ENCODE assay signal across 1 cellular context in genomic region chr11:34105079-34105956, GRCh38.
A peak's percentile ranks its signal among the peaks of the same experiment; 100 is the strongest.
TF ChIP-seq lines count a peak whose summit lies in the region.

TSS of gene NAT10 (plus strand) at chr11:34105629. CDS start at chr11:34108226, 2,597 bp downstream.

TF ChIP-seq in HepG2, 621 proteins besides CTCF, POLR2A, EP300 and RAD21 (continued from another document and continues in another):
- TF ChIP-seq ZNF710 (CRISPR knock-in tag; IDR thresholded peaks at IDR 0.05; ENCODE audit: borderline replicate concordance) (no peak; the same call in 1 of the 2 replicates), ZZZ3 (CRISPR knock-in tag; IDR thresholded peaks at IDR 0.05; ENCODE audit: borderline replicate concordance) (peak; percentile 94), DR1 (CRISPR knock-in tag; IDR thresholded peaks at IDR 0.05) (peak; percentile 83), ZNF83 (CRISPR knock-in tag; IDR thresholded peaks at IDR 0.05; ENCODE audit: borderline replicate concordance) (peak; percentile 71; the same call in 1 of the 2 replicates), ZNF251 (CRISPR knock-in tag; IDR thresholded peaks at IDR 0.05) (no peak), KLF12 (CRISPR knock-in tag; IDR thresholded peaks at IDR 0.05; ENCODE audit: borderline replicate concordance) (no peak), ATF7-NPFF (CRISPR knock-in tag; IDR thresholded peaks at IDR 0.05; ENCODE audit: low read depth) (peak; percentile 80), ZBTB44 (CRISPR knock-in tag; IDR thresholded peaks at IDR 0.05) (no peak), NCOA1 (CRISPR knock-in tag; IDR thresholded peaks at IDR 0.05) (peak; percentile 69; the same call in 1 of the 2 replicates), JUNB (CRISPR knock-in tag; IDR thresholded peaks at IDR 0.05; ENCODE audit: borderline replicate concordance) (peak; percentile 27; the same call in 1 of the 2 replicates), ZNF674 (CRISPR knock-in tag; IDR thresholded peaks at IDR 0.05; ENCODE audit: low read depth) (0 out of 2 replicates have a peak, but pooled peaks have one; percentile 29), ZNF670 (CRISPR knock-in tag; IDR thresholded peaks at IDR 0.05; ENCODE audit: borderline replicate concordance) (peak; percentile 89), ZFP1 (CRISPR knock-in tag; IDR thresholded peaks at IDR 0.05) (peak; percentile 27; the same call in 1 of the 2 replicates), NKX3-1 (CRISPR knock-in tag; IDR thresholded peaks at IDR 0.05) (peak; percentile 32; the same call in 1 of the 2 replicates), TAF15 (IDR thresholded peaks at IDR 0.05; ENCODE audit: low read depth, low read length, poor library complexity, severe bottlenecking) (peak; percentile 28), ZNF773 (CRISPR knock-in tag; IDR thresholded peaks at IDR 0.05; ENCODE audit: borderline replicate concordance) (no peak; the same call in 1 of the 2 replicates), ZNF558 (CRISPR knock-in tag; IDR thresholded peaks at IDR 0.05; ENCODE audit: borderline replicate concordance) (no peak), TGIF2 (CRISPR knock-in tag; IDR thresholded peaks at IDR 0.05) (peak; percentile 98), ZNF607 (CRISPR knock-in tag; IDR thresholded peaks at IDR 0.05; ENCODE audit: borderline replicate concordance) (no peak), BRCA1 (CRISPR knock-in tag; IDR thresholded peaks at IDR 0.05) (peak; percentile 63), CBX1 (IDR thresholded peaks at IDR 0.05; ENCODE audit: low read depth) (no peak), CREM (IDR thresholded peaks at IDR 0.05) (peak; percentile 100), CREM (CRISPR knock-in tag; IDR thresholded peaks at IDR 0.05) (peak; percentile 89), WIZ (CRISPR knock-in tag; IDR thresholded peaks at IDR 0.05) (peak; percentile 25; the same call in 1 of the 2 replicates), SP4 (CRISPR knock-in tag; IDR thresholded peaks at IDR 0.05) (peak; percentile 89), PATZ1 (CRISPR knock-in tag; IDR thresholded peaks at IDR 0.05) (no peak), ZNF782 (CRISPR knock-in tag; IDR thresholded peaks at IDR 0.05; ENCODE audit: borderline replicate concordance) (0 out of 2 replicates have a peak, but pooled peaks have one; percentile 27), ZNF7 (CRISPR knock-in tag; IDR thresholded peaks at IDR 0.05) (no peak), SIN3A (IDR thresholded peaks at IDR 0.05; ENCODE audit: borderline replicate concordance, low read depth, low read length) (peak; percentile 94; the same call in 1 of the 2 replicates), ZNF468 (CRISPR knock-in tag; IDR thresholded peaks at IDR 0.05) (no peak), TSC22D2 (CRISPR knock-in tag; IDR thresholded peaks at IDR 0.05; ENCODE audit: borderline replicate concordance) (peak; percentile 67), MLX (CRISPR knock-in tag; IDR thresholded peaks at IDR 0.05) (peak; percentile 60), FUBP1 (CRISPR knock-in tag; IDR thresholded peaks at IDR 0.05; ENCODE audit: borderline replicate concordance) (0 out of 2 replicates have a peak, but pooled peaks have one; percentile 80), ZNF326 (CRISPR knock-in tag; IDR thresholded peaks at IDR 0.05; ENCODE audit: borderline replicate concordance) (peak; percentile 53; the same call in 1 of the 2 replicates), GATA4 (IDR thresholded peaks at IDR 0.05; ENCODE audit: borderline replicate concordance, low read depth) (peak; percentile 41; the same call in 1 of the 2 replicates), GZF1 (CRISPR knock-in tag; IDR thresholded peaks at IDR 0.05) (no peak), ZNF780A (CRISPR knock-in tag; IDR thresholded peaks at IDR 0.05) (no peak), PHF20 (CRISPR knock-in tag; IDR thresholded peaks at IDR 0.05) (peak; percentile 100)
- TF ChIP-seq, protein P1, sequence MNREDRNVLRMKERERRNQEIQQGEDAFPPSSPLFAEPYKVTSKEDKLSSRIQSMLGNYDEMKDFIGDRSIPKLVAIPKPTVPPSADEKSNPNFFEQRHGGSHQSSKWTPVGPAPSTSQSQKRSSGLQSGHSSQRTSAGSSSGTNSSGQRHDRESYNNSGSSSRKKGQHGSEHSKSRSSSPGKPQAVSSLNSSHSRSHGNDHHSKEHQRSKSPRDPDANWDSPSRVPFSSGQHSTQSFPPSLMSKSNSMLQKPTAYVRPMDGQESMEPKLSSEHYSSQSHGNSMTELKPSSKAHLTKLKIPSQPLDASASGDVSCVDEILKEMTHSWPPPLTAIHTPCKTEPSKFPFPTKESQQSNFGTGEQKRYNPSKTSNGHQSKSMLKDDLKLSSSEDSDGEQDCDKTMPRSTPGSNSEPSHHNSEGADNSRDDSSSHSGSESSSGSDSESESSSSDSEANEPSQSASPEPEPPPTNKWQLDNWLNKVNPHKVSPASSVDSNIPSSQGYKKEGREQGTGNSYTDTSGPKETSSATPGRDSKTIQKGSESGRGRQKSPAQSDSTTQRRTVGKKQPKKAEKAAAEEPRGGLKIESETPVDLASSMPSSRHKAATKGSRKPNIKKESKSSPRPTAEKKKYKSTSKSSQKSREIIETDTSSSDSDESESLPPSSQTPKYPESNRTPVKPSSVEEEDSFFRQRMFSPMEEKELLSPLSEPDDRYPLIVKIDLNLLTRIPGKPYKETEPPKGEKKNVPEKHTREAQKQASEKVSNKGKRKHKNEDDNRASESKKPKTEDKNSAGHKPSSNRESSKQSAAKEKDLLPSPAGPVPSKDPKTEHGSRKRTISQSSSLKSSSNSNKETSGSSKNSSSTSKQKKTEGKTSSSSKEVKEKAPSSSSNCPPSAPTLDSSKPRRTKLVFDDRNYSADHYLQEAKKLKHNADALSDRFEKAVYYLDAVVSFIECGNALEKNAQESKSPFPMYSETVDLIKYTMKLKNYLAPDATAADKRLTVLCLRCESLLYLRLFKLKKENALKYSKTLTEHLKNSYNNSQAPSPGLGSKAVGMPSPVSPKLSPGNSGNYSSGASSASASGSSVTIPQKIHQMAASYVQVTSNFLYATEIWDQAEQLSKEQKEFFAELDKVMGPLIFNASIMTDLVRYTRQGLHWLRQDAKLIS (CRISPR knock-in tag; IDR thresholded peaks at IDR 0.05): no peak
- TF ChIP-seq, protein P2, sequence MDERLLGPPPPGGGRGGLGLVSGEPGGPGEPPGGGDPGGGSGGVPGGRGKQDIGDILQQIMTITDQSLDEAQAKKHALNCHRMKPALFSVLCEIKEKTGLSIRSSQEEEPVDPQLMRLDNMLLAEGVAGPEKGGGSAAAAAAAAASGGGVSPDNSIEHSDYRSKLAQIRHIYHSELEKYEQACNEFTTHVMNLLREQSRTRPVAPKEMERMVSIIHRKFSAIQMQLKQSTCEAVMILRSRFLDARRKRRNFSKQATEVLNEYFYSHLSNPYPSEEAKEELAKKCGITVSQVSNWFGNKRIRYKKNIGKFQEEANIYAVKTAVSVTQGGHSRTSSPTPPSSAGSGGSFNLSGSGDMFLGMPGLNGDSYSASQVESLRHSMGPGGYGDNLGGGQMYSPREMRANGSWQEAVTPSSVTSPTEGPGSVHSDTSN (CRISPR knock-in tag; IDR thresholded peaks at IDR 0.05): no peak; the same call in 1 of the 2 replicates
- TF ChIP-seq, protein P3, sequence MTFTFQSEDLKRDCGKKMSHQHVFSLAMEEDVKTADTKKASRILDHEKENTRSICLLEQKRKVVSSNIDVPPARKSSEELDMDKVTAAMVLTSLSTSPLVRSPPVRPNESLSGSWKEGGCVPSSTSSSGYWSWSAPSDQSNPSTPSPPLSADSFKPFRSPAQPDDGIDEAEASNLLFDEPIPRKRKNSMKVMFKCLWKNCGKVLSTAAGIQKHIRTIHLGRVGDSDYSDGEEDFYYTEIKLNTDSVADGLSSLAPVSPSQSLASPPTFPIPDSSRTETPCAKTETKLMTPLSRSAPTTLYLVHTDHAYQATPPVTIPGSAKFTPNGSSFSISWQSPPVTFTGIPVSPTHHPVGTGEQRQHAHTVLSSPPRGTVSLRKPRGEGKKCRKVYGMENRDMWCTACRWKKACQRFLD (CRISPR knock-in tag; IDR thresholded peaks at IDR 0.05; ENCODE audit: borderline replicate concordance): peak; percentile 71; the same call in 1 of the 2 replicates
- TF ChIP-seq, protein P4, sequence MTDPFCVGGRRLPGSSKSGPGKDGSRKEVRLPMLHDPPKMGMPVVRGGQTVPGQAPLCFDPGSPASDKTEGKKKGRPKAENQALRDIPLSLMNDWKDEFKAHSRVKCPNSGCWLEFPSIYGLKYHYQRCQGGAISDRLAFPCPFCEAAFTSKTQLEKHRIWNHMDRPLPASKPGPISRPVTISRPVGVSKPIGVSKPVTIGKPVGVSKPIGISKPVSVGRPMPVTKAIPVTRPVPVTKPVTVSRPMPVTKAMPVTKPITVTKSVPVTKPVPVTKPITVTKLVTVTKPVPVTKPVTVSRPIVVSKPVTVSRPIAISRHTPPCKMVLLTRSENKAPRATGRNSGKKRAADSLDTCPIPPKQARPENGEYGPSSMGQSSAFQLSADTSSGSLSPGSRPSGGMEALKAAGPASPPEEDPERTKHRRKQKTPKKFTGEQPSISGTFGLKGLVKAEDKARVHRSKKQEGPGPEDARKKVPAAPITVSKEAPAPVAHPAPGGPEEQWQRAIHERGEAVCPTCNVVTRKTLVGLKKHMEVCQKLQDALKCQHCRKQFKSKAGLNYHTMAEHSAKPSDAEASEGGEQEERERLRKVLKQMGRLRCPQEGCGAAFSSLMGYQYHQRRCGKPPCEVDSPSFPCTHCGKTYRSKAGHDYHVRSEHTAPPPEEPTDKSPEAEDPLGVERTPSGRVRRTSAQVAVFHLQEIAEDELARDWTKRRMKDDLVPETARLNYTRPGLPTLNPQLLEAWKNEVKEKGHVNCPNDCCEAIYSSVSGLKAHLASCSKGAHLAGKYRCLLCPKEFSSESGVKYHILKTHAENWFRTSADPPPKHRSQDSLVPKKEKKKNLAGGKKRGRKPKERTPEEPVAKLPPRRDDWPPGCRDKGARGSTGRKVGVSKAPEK (CRISPR knock-in tag; IDR thresholded peaks at IDR 0.05; ENCODE audit: borderline replicate concordance): no peak
